In genomic region chr10:79347894-79348639, GRCh38 we compare ENCODE assay signal across 8 cellular contexts. TPM values are rescaled to one million over a fixed set of nuclear protein-coding genes. Genes with fewer than 3 reads are reported as not detected.
DNase-seq lines count a peak whose midpoint lies in the region; ATAC-seq and TF ChIP-seq lines count a peak whose summit lies in the region.

No MANE protein-coding gene starts in this region.

- H3K9me3 Mint-ChIP-seq in brain (no peaks in the 10 kb centered on the region), immature natural killer cell (no peaks in the 10 kb centered on the region)

- H3K36me3 Mint-ChIP-seq in brain (peaks cover 36% of the 10 kb centered on the region), immature natural killer cell (peaks cover 0 to 15% (median 4%) of the 10 kb centered on the region in 3 donors)

- H3K27me3 Mint-ChIP-seq in brain: peaks cover 9% of the 10 kb centered on the region
- peaks cover 0 to 4% (median 2%) of the 10 kb centered on the region in 3 donors for H3K27me3 Mint-ChIP-seq in immature natural killer cell (ENCODE audit: low read depth in 3 of 3)

- ATAC-seq in GM21360 (IDR thresholded peaks at IDR 0.05; ENCODE audit: unreplicated experiment): peak; percentile 55

- H3K4me1 Mint-ChIP-seq in brain (peaks cover 35% of the 10 kb centered on the region), immature natural killer cell (peaks cover 31 to 38% of the 10 kb centered on the region in 2 donors)

- DNase-seq in Daoy (ENCODE audit: low read depth): peak; percentile 80
- DNase-seq in HT1080 (ENCODE audit: low read depth): peak; percentile 68
- DNase-seq in T-helper 9 cell: peak; percentile 58
- peak; percentile 75 to 78 (median 76) for DNase-seq in immature natural killer cell
- DNase-seq in stimulated activated CD4-positive, alpha-beta T cell treated with anti-CD3 and anti-CD28 coated beads, Interleukin-12 subunit alpha, Interleukin-12 subunit beta, amount 100 ng/mL, for 4 hours: peak; percentile 70
- no peak for DNase-seq in NCI-H774 (lab: John Stamatoyannopoulos, UW)

- H3K4me3 Mint-ChIP-seq in brain (peak overlapping the region; percentile 85 to 90 (median 85)), immature natural killer cell (peak overlapping the region; percentile 83 to 85 (median 83))

- H3K27ac Mint-ChIP-seq in brain (peak overlapping the region; percentile 55 to 83 (median 65)), immature natural killer cell (peak overlapping the region; percentile 87 to 93 (median 88))

- TF ChIP-seq CTCF in brain (conservative IDR thresholded peaks at IDR 0.05): no peak

RNA-seq across cellular contexts. Expression of gene PPIF, which starts 0.8 kb away (rescaled TPM):
- total RNA-seq in Daoy (2014; rRNA removed; shearing (Covaris generic)): 28.1 and 33.2 TPM in 2 replicates
- total RNA-seq in HT1080 (2014; rRNA removed; shearing (Covaris generic)): 65.0 and 86.7 TPM in 2 replicates
- 110 and 112 TPM in 2 replicates for polyA plus RNA-seq in HT1080 (2015; cell fraction: cytosol; rRNA removed)
- 81.6 and 86.9 TPM in 2 replicates for polyA plus RNA-seq in HT1080 (2015; cell fraction: nucleus; rRNA removed)
- polyA plus RNA-seq in brain (ENCODE audit: insufficient read depth, low read depth, low replicate concordance): 142 TPM
- 10 to 100 TPM in 2 of 3 donors, 1 to 10 TPM in 1; 9.6 to 15.1 (median 13.1) TPM for polyA plus RNA-seq in immature natural killer cell
